12 cellular contexts compared by ENCODE assay signal in the genomic region with DNA sequence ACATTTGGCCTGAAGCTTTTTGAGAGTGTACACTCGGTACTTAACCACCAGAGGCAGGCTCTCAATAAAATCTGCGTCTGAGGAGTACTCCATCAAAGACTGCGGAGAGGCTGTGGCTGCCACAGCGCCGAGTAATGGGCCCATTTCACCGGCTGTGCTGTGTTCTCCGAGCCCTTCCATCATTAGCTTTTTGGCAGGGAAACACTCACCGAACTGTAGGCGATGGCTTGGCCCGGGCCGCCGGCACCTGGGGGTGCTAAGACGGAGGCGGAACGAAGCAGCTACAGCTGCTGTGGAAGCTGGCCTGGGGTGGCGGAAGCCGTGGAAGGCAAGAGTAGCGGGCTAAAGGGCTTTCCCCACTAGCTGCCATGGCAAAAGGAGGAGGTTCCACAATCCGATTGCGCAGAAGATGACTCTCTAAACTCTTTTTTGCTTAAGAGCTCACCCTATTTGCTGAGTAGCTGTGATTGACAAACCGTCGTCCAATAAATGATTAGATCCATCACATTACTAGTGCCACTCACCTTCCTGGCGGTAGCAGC. TPM values are rescaled to one million over a fixed set of nuclear protein-coding genes. Genes with fewer than 3 reads are reported as not detected.
A peak's percentile ranks its signal among the peaks of the same experiment; 100 is the strongest.
DNase-seq lines count a peak whose midpoint lies in the region; ATAC-seq, FAIRE-seq and TF ChIP-seq lines count a peak whose summit lies in the region.
"Had no signal": no experiment of that assay in that cellular context is flagged by ENCODE, and none has a peak within 500 bp of the region (broad histone marks: within the 10 kb centered on the region; RNA-seq: fewer than 3 reads in every experiment).

No MANE protein-coding gene starts in this region.

- no peaks in the 10 kb centered on the region for H3K4me1 Mint-ChIP-seq in astrocyte (ENCODE audit: low read depth, unreplicated experiment)
- H3K4me1 Mint-ChIP-seq: brain had no signal

- H3K4me3 ChIP-seq in astrocyte (ENCODE audit: insufficient read depth, low read depth, low read length): no peak overlapping the region
- H3K4me3 ChIP-seq in HAP-1: no peak overlapping the region

- H3K9me3 ChIP-seq in astrocyte (ENCODE audit: insufficient read depth, low read depth, low read length): no peaks in the 10 kb centered on the region
- no peaks in the 10 kb centered on the region for H3K9me3 ChIP-seq in HAP-1

- H3K27ac Mint-ChIP-seq in astrocyte (ENCODE audit: unreplicated experiment): no peak overlapping the region
- H3K27ac Mint-ChIP-seq: brain had no signal

- ATAC-seq in GM18498 (IDR thresholded peaks at IDR 0.05; ENCODE audit: unreplicated experiment) (peak; percentile 88), GM18505 (IDR thresholded peaks at IDR 0.05; ENCODE audit: unreplicated experiment) (no peak)

- H3K27me3 ChIP-seq in astrocyte (ENCODE audit: insufficient read depth, low read length) (no peaks in the 10 kb centered on the region), HAP-1 (ENCODE audit: low read depth) (no peaks in the 10 kb centered on the region)

- no peak overlapping the region for H2AFZ ChIP-seq in astrocyte (ENCODE audit: low read depth, low read length)

- TF ChIP-seq CTCF in astrocyte (IDR thresholded peaks at IDR 0.05; ENCODE audit: insufficient read depth, low read depth, low read length): no peak

- no peak overlapping the region for H3K4me2 ChIP-seq in astrocyte (ENCODE audit: low read length)

- no peaks in the 10 kb centered on the region for H4K20me1 ChIP-seq in astrocyte (ENCODE audit: insufficient read depth, low read length)

- DNase-seq in A172 (ENCODE audit: low spot score) (peak; percentile 14), astrocyte (ENCODE audit: low read depth) (no peak), medulla oblongata (ENCODE audit: extremely low spot score) (peak; percentile 28), NCI-H1694 (lab: John Stamatoyannopoulos, UW) (no peak), HAP-1 (ENCODE audit: low spot score in 2 of 2) (no peak), NCI-H146 treated with DMSO at 0.1 percent for 48 hours (lab: John Stamatoyannopoulos, UW; ENCODE audit: unreplicated experiment) (no peak)
- DNase-seq: DND-41, NCI-H187 treated with DMSO at 0.1 percent for 48 hours had no signal

- H3K79me2 ChIP-seq in astrocyte (ENCODE audit: insufficient read depth, low read length): no peaks in the 10 kb centered on the region

- no peak for FAIRE-seq in astrocyte (lab: Jason Lieb, UNC)

- H3K4me1 ChIP-seq in astrocyte (ENCODE audit: insufficient read depth, low read length) (no peaks in the 10 kb centered on the region), HAP-1 (no peaks in the 10 kb centered on the region)

- no peak overlapping the region for H3K27ac ChIP-seq in astrocyte (ENCODE audit: low read depth, low read length)

- no peaks in the 10 kb centered on the region for H3K27me3 Mint-ChIP-seq in astrocyte (ENCODE audit: low read depth, unreplicated experiment)
- H3K27me3 Mint-ChIP-seq: brain had no signal

- H3K36me3 Mint-ChIP-seq in astrocyte (ENCODE audit: low read depth, unreplicated experiment): no peaks in the 10 kb centered on the region
- H3K36me3 Mint-ChIP-seq: brain had no signal

- H3K4me3 Mint-ChIP-seq in astrocyte (ENCODE audit: unreplicated experiment): peak overlapping the region; percentile 23

- no peaks in the 10 kb centered on the region for H3K36me3 ChIP-seq in astrocyte (ENCODE audit: insufficient read depth, low read length)
- H3K36me3 ChIP-seq in HAP-1 (replicated peaks): no peaks in the 10 kb centered on the region

- in situ Hi-C loops in HAP-1 (cut with MboI; ENCODE audit: low sequenced_read_pairs): no loop called here

- H3K9me3 Mint-ChIP-seq in astrocyte (ENCODE audit: unreplicated experiment): peaks cover 2% of the 10 kb centered on the region

- no peak for TF ChIP-seq POLR2A in GM18505 (IDR thresholded peaks at IDR 0.05; ENCODE audit: borderline replicate concordance, extremely low read depth, insufficient read depth, insufficient read length)

- no peak overlapping the region for H3K9ac ChIP-seq in astrocyte (ENCODE audit: low read length)

RNA-seq across cellular contexts. Expression of a gene that starts 48.5 kb away (rescaled TPM):
- total RNA-seq in A172 (2014; rRNA removed; shearing (Covaris generic)): not detected in 2 replicates
- total RNA-seq in astrocyte: 0.11 and 0.38 TPM in 2 replicates
- total RNA-seq: skeletal muscle tissue had no signal

Comparison
In these comparisons a context has a peak if more than half of its experiments do, and no peak if none do; other contexts are left out.
1. DNase-seq: peak in A172 (single experiment) and medulla oblongata (single experiment); none in astrocyte (single experiment), NCI-H1694 (single experiment), HAP-1 (0 of 2) and NCI-H146 treated with DMSO at 0.1 percent for 48 hours (single experiment).